Comparison of ENCODE assay signal across 1 cellular context in genomic region chr6:70884074-70884983, GRCh38.
A peak's percentile ranks its signal among the peaks of the same experiment; 100 is the strongest.
TF ChIP-seq lines count a peak whose summit lies in the region.

No MANE protein-coding gene starts in this region.

TF ChIP-seq in HepG2, 621 proteins besides CTCF, POLR2A, EP300 and RAD21 (continued from another document and continues in another):
- TF ChIP-seq, protein P1, sequence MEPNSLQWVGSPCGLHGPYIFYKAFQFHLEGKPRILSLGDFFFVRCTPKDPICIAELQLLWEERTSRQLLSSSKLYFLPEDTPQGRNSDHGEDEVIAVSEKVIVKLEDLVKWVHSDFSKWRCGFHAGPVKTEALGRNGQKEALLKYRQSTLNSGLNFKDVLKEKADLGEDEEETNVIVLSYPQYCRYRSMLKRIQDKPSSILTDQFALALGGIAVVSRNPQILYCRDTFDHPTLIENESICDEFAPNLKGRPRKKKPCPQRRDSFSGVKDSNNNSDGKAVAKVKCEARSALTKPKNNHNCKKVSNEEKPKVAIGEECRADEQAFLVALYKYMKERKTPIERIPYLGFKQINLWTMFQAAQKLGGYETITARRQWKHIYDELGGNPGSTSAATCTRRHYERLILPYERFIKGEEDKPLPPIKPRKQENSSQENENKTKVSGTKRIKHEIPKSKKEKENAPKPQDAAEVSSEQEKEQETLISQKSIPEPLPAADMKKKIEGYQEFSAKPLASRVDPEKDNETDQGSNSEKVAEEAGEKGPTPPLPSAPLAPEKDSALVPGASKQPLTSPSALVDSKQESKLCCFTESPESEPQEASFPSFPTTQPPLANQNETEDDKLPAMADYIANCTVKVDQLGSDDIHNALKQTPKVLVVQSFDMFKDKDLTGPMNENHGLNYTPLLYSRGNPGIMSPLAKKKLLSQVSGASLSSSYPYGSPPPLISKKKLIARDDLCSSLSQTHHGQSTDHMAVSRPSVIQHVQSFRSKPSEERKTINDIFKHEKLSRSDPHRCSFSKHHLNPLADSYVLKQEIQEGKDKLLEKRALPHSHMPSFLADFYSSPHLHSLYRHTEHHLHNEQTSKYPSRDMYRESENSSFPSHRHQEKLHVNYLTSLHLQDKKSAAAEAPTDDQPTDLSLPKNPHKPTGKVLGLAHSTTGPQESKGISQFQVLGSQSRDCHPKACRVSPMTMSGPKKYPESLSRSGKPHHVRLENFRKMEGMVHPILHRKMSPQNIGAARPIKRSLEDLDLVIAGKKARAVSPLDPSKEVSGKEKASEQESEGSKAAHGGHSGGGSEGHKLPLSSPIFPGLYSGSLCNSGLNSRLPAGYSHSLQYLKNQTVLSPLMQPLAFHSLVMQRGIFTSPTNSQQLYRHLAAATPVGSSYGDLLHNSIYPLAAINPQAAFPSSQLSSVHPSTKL (CRISPR knock-in tag; IDR thresholded peaks at IDR 0.05), result 0 out of 2 replicates have a peak, but pooled peaks have one; percentile 38
- no peak for TF ChIP-seq SYNCRIP (IDR thresholded peaks at IDR 0.05; ENCODE audit: insufficient read depth, low read depth, low read length)
- TF ChIP-seq, protein P2, sequence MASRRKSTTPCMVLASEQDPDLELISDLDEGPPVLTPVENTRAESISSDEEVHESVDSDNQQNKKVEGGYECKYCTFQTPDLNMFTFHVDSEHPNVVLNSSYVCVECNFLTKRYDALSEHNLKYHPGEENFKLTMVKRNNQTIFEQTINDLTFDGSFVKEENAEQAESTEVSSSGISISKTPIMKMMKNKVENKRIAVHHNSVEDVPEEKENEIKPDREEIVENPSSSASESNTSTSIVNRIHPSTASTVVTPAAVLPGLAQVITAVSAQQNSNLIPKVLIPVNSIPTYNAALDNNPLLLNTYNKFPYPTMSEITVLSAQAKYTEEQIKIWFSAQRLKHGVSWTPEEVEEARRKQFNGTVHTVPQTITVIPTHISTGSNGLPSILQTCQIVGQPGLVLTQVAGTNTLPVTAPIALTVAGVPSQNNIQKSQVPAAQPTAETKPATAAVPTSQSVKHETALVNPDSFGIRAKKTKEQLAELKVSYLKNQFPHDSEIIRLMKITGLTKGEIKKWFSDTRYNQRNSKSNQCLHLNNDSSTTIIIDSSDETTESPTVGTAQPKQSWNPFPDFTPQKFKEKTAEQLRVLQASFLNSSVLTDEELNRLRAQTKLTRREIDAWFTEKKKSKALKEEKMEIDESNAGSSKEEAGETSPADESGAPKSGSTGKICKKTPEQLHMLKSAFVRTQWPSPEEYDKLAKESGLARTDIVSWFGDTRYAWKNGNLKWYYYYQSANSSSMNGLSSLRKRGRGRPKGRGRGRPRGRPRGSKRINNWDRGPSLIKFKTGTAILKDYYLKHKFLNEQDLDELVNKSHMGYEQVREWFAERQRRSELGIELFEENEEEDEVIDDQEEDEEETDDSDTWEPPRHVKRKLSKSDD (CRISPR knock-in tag; IDR thresholded peaks at IDR 0.05; ENCODE audit: low read depth), result no peak
- TF ChIP-seq ZNF10 (CRISPR knock-in tag; IDR thresholded peaks at IDR 0.05; ENCODE audit: borderline replicate concordance, low read depth), result no peak
- TF ChIP-seq ZNF496 (CRISPR knock-in tag; IDR thresholded peaks at IDR 0.05; ENCODE audit: insufficient replicate concordance), result no peak
- no peak for TF ChIP-seq SMYD3 (CRISPR knock-in tag; IDR thresholded peaks at IDR 0.05)
- no peak for TF ChIP-seq ZNF552 (CRISPR knock-in tag; IDR thresholded peaks at IDR 0.05; ENCODE audit: borderline replicate concordance)
- TF ChIP-seq FIP1L1 (IDR thresholded peaks at IDR 0.05; ENCODE audit: borderline replicate concordance, insufficient read depth, low read depth, low read length), result no peak
- TF ChIP-seq ZNF772 (CRISPR knock-in tag; IDR thresholded peaks at IDR 0.05), result no peak
- no peak for TF ChIP-seq ZNF251 (CRISPR knock-in tag; IDR thresholded peaks at IDR 0.05)
- TF ChIP-seq KLF15 (CRISPR knock-in tag; IDR thresholded peaks at IDR 0.05; ENCODE audit: borderline replicate concordance), result no peak
- 0 out of 2 replicates have a peak, but pooled peaks have one; percentile 14 for TF ChIP-seq PPARG (CRISPR knock-in tag; conservative IDR thresholded peaks at IDR 0.05)
- TF ChIP-seq, protein P3, sequence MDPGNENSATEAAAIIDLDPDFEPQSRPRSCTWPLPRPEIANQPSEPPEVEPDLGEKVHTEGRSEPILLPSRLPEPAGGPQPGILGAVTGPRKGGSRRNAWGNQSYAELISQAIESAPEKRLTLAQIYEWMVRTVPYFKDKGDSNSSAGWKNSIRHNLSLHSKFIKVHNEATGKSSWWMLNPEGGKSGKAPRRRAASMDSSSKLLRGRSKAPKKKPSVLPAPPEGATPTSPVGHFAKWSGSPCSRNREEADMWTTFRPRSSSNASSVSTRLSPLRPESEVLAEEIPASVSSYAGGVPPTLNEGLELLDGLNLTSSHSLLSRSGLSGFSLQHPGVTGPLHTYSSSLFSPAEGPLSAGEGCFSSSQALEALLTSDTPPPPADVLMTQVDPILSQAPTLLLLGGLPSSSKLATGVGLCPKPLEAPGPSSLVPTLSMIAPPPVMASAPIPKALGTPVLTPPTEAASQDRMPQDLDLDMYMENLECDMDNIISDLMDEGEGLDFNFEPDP (CRISPR knock-in tag; conservative IDR thresholded peaks at IDR 0.05), result 0 out of 2 replicates have a peak, but pooled peaks have one; percentile 50
- no peak for TF ChIP-seq CREB1 (IDR thresholded peaks at IDR 0.05)
- TF ChIP-seq CREB1 (CRISPR knock-in tag; IDR thresholded peaks at IDR 0.05), result no peak
- no peak for TF ChIP-seq ZNF766 (CRISPR knock-in tag; IDR thresholded peaks at IDR 0.05; ENCODE audit: borderline replicate concordance)
- no peak for TF ChIP-seq TFDP1 (CRISPR knock-in tag; IDR thresholded peaks at IDR 0.05; ENCODE audit: borderline replicate concordance)
- no peak for TF ChIP-seq ZNF607 (CRISPR knock-in tag; IDR thresholded peaks at IDR 0.05; ENCODE audit: borderline replicate concordance)
- no peak for TF ChIP-seq AHR (CRISPR knock-in tag; IDR thresholded peaks at IDR 0.05)
- TF ChIP-seq REXO4 (CRISPR knock-in tag; IDR thresholded peaks at IDR 0.05; ENCODE audit: borderline replicate concordance), result no peak
- TF ChIP-seq TAF15 (IDR thresholded peaks at IDR 0.05; ENCODE audit: low read depth, low read length, poor library complexity, severe bottlenecking), result no peak
- no peak for TF ChIP-seq NFYC (CRISPR knock-in tag; IDR thresholded peaks at IDR 0.05)
- no peak for TF ChIP-seq FOXK1 (CRISPR knock-in tag; IDR thresholded peaks at IDR 0.05; ENCODE audit: borderline replicate concordance, low read depth)
- peak; percentile 31; the same call in 1 of the 2 replicates for TF ChIP-seq IKZF5 (CRISPR knock-in tag; IDR thresholded peaks at IDR 0.05)
- TF ChIP-seq POGZ (CRISPR knock-in tag; IDR thresholded peaks at IDR 0.05), result no peak
- TF ChIP-seq ZNF546 (CRISPR knock-in tag; conservative IDR thresholded peaks at IDR 0.05), result no peak
- TF ChIP-seq RXRA (CRISPR knock-in tag; IDR thresholded peaks at IDR 0.05), result 0 out of 2 replicates have a peak, but pooled peaks have one; percentile 23
- 0 out of 2 replicates have a peak, but pooled peaks have one; percentile 26 for TF ChIP-seq ZMYM4 (CRISPR knock-in tag; IDR thresholded peaks at IDR 0.05)
- TF ChIP-seq MYC (CRISPR knock-in tag; IDR thresholded peaks at IDR 0.05; ENCODE audit: borderline replicate concordance), result no peak
- TF ChIP-seq HMG20B (CRISPR knock-in tag; conservative IDR thresholded peaks at IDR 0.05), result no peak
- no peak for TF ChIP-seq TARDBP (CRISPR knock-in tag; IDR thresholded peaks at IDR 0.05)
- TF ChIP-seq RCOR2 (CRISPR knock-in tag; IDR thresholded peaks at IDR 0.05), result no peak
- TF ChIP-seq MTF2 (CRISPR knock-in tag; IDR thresholded peaks at IDR 0.05; ENCODE audit: borderline replicate concordance), result no peak
- no peak for TF ChIP-seq JARID2 (CRISPR knock-in tag; IDR thresholded peaks at IDR 0.05; ENCODE audit: insufficient replicate concordance)
- 0 out of 2 replicates have a peak, but pooled peaks have one; percentile 25 for TF ChIP-seq HNF1B (CRISPR knock-in tag; IDR thresholded peaks at IDR 0.05)
- TF ChIP-seq, protein P4, sequence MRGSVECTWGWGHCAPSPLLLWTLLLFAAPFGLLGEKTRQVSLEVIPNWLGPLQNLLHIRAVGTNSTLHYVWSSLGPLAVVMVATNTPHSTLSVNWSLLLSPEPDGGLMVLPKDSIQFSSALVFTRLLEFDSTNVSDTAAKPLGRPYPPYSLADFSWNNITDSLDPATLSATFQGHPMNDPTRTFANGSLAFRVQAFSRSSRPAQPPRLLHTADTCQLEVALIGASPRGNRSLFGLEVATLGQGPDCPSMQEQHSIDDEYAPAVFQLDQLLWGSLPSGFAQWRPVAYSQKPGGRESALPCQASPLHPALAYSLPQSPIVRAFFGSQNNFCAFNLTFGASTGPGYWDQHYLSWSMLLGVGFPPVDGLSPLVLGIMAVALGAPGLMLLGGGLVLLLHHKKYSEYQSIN (CRISPR knock-in tag; IDR thresholded peaks at IDR 0.05; ENCODE audit: borderline replicate concordance), result no peak
- peak; percentile 92 for TF ChIP-seq SMC3 (IDR thresholded peaks at IDR 0.05; ENCODE audit: low read length)
- TF ChIP-seq SRSF9 (IDR thresholded peaks at IDR 0.05; ENCODE audit: borderline replicate concordance, insufficient read depth, low read depth, low read length, poor library complexity, severe bottlenecking), result no peak
- 0 out of 2 replicates have a peak, but pooled peaks have one; percentile 26 for TF ChIP-seq ZNF350 (CRISPR knock-in tag; IDR thresholded peaks at IDR 0.05; ENCODE audit: borderline replicate concordance, low read depth)
- TF ChIP-seq U2AF2 (IDR thresholded peaks at IDR 0.05; ENCODE audit: low read depth, low read length), result no peak
- no peak for TF ChIP-seq ARHGAP35 (CRISPR knock-in tag; IDR thresholded peaks at IDR 0.05; ENCODE audit: borderline replicate concordance)
- no peak for TF ChIP-seq ZFP37 (CRISPR knock-in tag; IDR thresholded peaks at IDR 0.05; ENCODE audit: borderline replicate concordance)
- no peak for TF ChIP-seq ZNF557 (CRISPR knock-in tag; IDR thresholded peaks at IDR 0.05)
- no peak for TF ChIP-seq ZNF20 (CRISPR knock-in tag; IDR thresholded peaks at IDR 0.05)
- no peak for TF ChIP-seq KMT2B (CRISPR knock-in tag; IDR thresholded peaks at IDR 0.05)
- no peak for TF ChIP-seq ZNF790 (CRISPR knock-in tag; IDR thresholded peaks at IDR 0.05; ENCODE audit: borderline replicate concordance)
- no peak for TF ChIP-seq DRAP1 (CRISPR knock-in tag; IDR thresholded peaks at IDR 0.05)
- no peak for TF ChIP-seq SRSF1 (optimal IDR thresholded peaks at IDR 0.05; ENCODE audit: low read depth, low read length)
- TF ChIP-seq, protein P5, sequence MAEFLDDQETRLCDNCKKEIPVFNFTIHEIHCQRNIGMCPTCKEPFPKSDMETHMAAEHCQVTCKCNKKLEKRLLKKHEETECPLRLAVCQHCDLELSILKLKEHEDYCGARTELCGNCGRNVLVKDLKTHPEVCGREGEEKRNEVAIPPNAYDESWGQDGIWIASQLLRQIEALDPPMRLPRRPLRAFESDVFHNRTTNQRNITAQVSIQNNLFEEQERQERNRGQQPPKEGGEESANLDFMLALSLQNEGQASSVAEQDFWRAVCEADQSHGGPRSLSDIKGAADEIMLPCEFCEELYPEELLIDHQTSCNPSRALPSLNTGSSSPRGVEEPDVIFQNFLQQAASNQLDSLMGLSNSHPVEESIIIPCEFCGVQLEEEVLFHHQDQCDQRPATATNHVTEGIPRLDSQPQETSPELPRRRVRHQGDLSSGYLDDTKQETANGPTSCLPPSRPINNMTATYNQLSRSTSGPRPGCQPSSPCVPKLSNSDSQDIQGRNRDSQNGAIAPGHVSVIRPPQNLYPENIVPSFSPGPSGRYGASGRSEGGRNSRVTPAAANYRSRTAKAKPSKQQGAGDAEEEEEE (CRISPR knock-in tag; IDR thresholded peaks at IDR 0.05; ENCODE audit: borderline replicate concordance), result no peak
- TF ChIP-seq NCOA2 (CRISPR knock-in tag; IDR thresholded peaks at IDR 0.05), result no peak
- TF ChIP-seq, protein P6, sequence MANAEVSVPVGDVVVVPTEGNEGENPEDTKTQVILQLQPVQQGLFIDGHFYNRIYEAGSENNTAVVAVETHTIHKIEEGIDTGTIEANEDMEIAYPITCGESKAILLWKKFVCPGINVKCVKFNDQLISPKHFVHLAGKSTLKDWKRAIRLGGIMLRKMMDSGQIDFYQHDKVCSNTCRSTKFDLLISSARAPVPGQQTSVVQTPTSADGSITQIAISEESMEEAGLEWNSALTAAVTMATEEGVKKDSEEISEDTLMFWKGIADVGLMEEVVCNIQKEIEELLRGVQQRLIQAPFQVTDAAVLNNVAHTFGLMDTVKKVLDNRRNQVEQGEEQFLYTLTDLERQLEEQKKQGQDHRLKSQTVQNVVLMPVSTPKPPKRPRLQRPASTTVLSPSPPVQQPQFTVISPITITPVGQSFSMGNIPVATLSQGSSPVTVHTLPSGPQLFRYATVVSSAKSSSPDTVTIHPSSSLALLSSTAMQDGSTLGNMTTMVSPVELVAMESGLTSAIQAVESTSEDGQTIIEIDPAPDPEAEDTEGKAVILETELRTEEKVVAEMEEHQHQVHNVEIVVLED (CRISPR knock-in tag; IDR thresholded peaks at IDR 0.05; ENCODE audit: borderline replicate concordance), result no peak
